Comparison of ENCODE assay signal across 8 cellular contexts in the genomic region with DNA sequence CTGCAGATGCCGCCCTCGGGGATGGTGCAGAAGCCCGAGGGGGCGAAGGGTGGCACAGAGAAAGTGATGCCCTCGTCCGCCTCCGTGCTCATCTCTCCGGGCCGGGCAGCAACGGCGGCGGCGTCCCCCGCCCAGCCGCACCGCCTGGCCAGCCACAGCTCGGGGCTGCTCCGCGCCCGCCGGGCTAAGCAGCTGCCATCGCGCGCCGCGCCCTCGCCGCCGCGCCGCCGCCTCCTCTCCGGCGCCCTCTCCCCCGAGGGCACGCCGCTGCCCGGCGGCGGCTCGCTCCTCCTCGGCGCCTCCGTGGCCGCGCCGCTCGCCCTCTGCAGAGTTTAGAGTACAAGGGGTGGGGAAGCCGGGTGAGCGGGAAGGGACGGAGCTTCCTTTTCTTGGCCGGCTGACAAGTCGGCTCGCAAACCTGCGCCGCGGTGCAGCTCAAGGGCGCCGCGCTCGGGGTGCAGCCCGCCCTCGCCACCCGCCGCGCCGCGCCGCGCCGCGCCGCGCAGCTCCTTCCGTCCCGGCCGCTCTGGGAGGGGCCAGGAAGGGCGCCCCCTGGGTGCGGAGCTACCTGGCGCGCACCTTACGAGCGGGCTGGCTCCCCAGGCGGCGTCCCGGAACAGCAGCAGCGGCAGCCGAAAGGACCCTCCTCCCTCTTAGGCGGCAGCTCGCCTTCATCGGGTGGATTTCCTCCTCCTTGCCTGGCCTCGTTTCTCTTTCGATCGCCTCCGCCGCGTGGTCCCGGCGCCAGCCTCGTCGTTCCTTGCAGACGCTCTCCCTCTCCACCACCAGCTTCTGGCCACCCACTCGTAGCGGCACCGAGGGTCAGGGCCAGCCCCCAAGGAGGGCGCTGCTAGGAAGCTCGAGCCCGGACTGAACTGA.
DNase-seq lines count a peak whose midpoint lies in the region; ATAC-seq and TF ChIP-seq lines count a peak whose summit lies in the region.

A gene with protein sequence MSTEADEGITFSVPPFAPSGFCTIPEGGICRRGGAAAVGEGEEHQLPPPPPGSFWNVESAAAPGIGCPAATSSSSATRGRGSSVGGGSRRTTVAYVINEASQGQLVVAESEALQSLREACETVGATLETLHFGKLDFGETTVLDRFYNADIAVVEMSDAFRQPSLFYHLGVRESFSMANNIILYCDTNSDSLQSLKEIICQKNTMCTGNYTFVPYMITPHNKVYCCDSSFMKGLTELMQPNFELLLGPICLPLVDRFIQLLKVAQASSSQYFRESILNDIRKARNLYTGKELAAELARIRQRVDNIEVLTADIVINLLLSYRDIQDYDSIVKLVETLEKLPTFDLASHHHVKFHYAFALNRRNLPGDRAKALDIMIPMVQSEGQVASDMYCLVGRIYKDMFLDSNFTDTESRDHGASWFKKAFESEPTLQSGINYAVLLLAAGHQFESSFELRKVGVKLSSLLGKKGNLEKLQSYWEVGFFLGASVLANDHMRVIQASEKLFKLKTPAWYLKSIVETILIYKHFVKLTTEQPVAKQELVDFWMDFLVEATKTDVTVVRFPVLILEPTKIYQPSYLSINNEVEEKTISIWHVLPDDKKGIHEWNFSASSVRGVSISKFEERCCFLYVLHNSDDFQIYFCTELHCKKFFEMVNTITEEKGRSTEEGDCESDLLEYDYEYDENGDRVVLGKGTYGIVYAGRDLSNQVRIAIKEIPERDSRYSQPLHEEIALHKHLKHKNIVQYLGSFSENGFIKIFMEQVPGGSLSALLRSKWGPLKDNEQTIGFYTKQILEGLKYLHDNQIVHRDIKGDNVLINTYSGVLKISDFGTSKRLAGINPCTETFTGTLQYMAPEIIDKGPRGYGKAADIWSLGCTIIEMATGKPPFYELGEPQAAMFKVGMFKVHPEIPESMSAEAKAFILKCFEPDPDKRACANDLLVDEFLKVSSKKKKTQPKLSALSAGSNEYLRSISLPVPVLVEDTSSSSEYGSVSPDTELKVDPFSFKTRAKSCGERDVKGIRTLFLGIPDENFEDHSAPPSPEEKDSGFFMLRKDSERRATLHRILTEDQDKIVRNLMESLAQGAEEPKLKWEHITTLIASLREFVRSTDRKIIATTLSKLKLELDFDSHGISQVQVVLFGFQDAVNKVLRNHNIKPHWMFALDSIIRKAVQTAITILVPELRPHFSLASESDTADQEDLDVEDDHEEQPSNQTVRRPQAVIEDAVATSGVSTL (N-terminal part only) (minus strand): TSS at position 412 of the 879 bp plus-strand sequence. CDS start 320 bp downstream, at position 92.

- peak within 1 kb of the TSS; percentile 93 for H3K27ac ChIP-seq in layer of hippocampus (ENCODE audit: low read depth, low read length)

- H3K27ac Mint-ChIP-seq in central memory CD8-positive, alpha-beta T cell (ENCODE audit: low read depth): peak within 1 kb of the TSS; percentile 93

- peak within 1 kb of the TSS; percentile 99 for H3K4me3 Mint-ChIP-seq in central memory CD8-positive, alpha-beta T cell

- H3K27me3 Mint-ChIP-seq in central memory CD8-positive, alpha-beta T cell: no peaks in the 10 kb centered on the region

- no peaks in the 10 kb centered on the region for H3K27me3 ChIP-seq in layer of hippocampus (ENCODE audit: control insufficient read depth, insufficient read depth, low read length)

- ATAC-seq in GM18870 (IDR thresholded peaks at IDR 0.05; ENCODE audit: unreplicated experiment) (peak; percentile 33), HG03108 (IDR thresholded peaks at IDR 0.05; ENCODE audit: unreplicated experiment) (peak; percentile 55)
- peak; percentile 67 to 78 for ATAC-seq in activated CD4-positive, CD25-positive, alpha-beta regulatory T cell treated with anti-CD3 and anti-CD28 coated beads, Interleukin-2, amount 50 U/mL, for 24 hours
- ATAC-seq in central memory CD8-positive, alpha-beta T cell (replicated peaks; ENCODE audit: extremely low read depth, poor library complexity, severe bottlenecking): peak; percentile 71

- peak; percentile 52 for TF ChIP-seq CTCF in AG09309 (IDR thresholded peaks at IDR 0.05; ENCODE audit: control insufficient read depth, insufficient read depth, low read depth, low read length, missing control alignments)

- H3K36me3 Mint-ChIP-seq in central memory CD8-positive, alpha-beta T cell (ENCODE audit: insufficient read depth): peaks cover 13% of the 10 kb centered on the region

- H3K9me3 Mint-ChIP-seq in central memory CD8-positive, alpha-beta T cell: no peaks in the 10 kb centered on the region

- H3K4me1 Mint-ChIP-seq in central memory CD8-positive, alpha-beta T cell: peaks cover 44% of the 10 kb centered on the region

- H3K4me3 ChIP-seq in AG09309 (ENCODE audit: control insufficient read depth, low read depth, low read length): peak within 1 kb of the TSS; percentile 98

- DNase-seq in AG09309 (ENCODE audit: low read depth): no peak
- DNase-seq in NCI-H2227 treated with DMSO at 0.1 percent for 48 hours (lab: John Stamatoyannopoulos, UW): peak; percentile 44
- DNase-seq in central memory CD8-positive, alpha-beta T cell (ENCODE audit: low spot score in 2 of 2): peak; percentile 83 to 84
- peak; percentile 87 to 91 for DNase-seq in stimulated activated CD4-positive, alpha-beta T cell treated with anti-CD3 and anti-CD28 coated beads, Interleukin-1b, Interleukin-23, amount 100 ng/mL, for 4 hours (ENCODE audit: low read depth in 2 of 2)
